Comparison of ENCODE assay signal across 39 cellular contexts in the genomic region with DNA sequence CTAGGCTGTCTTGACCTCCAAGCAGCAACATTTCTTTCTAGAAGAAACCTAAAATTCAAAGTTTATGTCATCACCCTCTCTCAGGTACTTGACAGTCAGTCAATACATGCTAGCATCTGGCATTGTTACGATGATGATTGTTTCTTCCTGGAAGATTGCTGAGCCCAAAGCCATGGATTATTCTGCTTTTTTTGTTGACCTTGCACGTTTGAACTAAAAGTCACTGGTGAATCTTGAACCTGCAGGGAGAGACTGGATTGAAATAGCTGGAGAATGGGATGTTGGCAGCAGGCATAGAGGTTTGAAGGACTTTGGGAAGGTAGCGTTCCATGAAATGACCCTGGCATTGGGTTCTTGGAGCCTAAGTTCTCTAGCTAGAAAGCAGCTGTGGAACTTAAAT. TPM values are rescaled to one million over a fixed set of nuclear protein-coding genes. Genes with fewer than 3 reads are reported as not detected.
"Had no signal": no experiment of that assay in that cellular context is flagged by ENCODE, and none has a peak within 500 bp of the region (broad histone marks: within the 10 kb centered on the region; RNA-seq: fewer than 3 reads in every experiment).

No MANE protein-coding gene starts in this region.

- H3K9me3 ChIP-seq: adrenal gland had no signal

- H3K9me3 Mint-ChIP-seq: activated naive CD4-positive, alpha-beta T cell treated with anti-CD3 and anti-CD28 coated beads for 36 hours; activated naive CD4-positive, alpha-beta T cell treated with anti-CD3 and anti-CD28 coated beads, Interleukin-2, amount 50 U/mL, for 24 hours; activated naive CD8-positive, alpha-beta T cell treated with anti-CD3 and anti-CD28 coated beads for 36 hours; activated T-cell treated with anti-CD3 and anti-CD28 coated beads, Interleukin-2, amount 50 U/mL, for 24 hours; activated T-cell treated with anti-CD3 and anti-CD28 coated beads, Interleukin-2, amount 50 U/mL, for 4 hours; activated T-helper 17 cell treated with anti-CD3 and anti-CD28 coated beads, Interleukin-2, amount 50 U/mL, for 72 hours; activated T-helper 2 cell treated with anti-CD3 and anti-CD28 coated beads, Interferon-gamma antibody, Interleukin-2, Interleukin-4, amounts not matched to agents 10 μg/mL and 5 μg/mL and 100 μg/mL, durations not matched to agents 14 hours and 24 hours and 36 hours had no signal

- H3K27ac ChIP-seq: adrenal gland, ascending aorta, body of pancreas, brain microvascular endothelial cell, breast epithelium, cardiac muscle cell had no signal

- H3K4me1 ChIP-seq: adrenal gland, ascending aorta, body of pancreas, breast epithelium had no signal

- H3K27ac Mint-ChIP-seq: activated naive CD4-positive, alpha-beta T cell treated with anti-CD3 and anti-CD28 coated beads for 36 hours; activated naive CD4-positive, alpha-beta T cell treated with anti-CD3 and anti-CD28 coated beads, Interleukin-2, amount 10 ng/mL, durations not matched to agents 7 days and 5 days; activated naive CD4-positive, alpha-beta T cell treated with anti-CD3 and anti-CD28 coated beads, Interleukin-2, amount 50 U/mL, for 24 hours; activated naive CD4-positive, alpha-beta T cell treated with anti-CD3 and anti-CD28 coated beads, Interleukin-2, amount 50 U/mL, for 72 hours; activated naive CD8-positive, alpha-beta T cell; activated naive CD8-positive, alpha-beta T cell treated with anti-CD3 and anti-CD28 coated beads for 36 hours; activated naive CD8-positive, alpha-beta T cell treated with anti-CD3 and anti-CD28 coated beads, Interleukin-2, amount 10 ng/mL, durations not matched to agents 7 days and 5 days; activated naive CD8-positive, alpha-beta T cell treated with anti-CD3 and anti-CD28 coated beads, Interleukin-2, amount 50 U/mL, for 24 hours; activated T-cell treated with anti-CD3 and anti-CD28 coated beads, Interleukin-2, amount 50 U/mL, for 24 hours; activated T-cell treated with anti-CD3 and anti-CD28 coated beads, Interleukin-2, amount 50 U/mL, for 72 hours; activated T-helper 1 cell treated with anti-CD3 and anti-CD28 coated beads, Interleukin-12 subunit alpha, Interleukin-12 subunit beta, Interleukin-2, Interleukin-4 antibody, amounts not matched to agents 30 ng/mL and 10 ng/mL and 1 ng/mL, durations not matched to agents 14 hours and 24 hours and 36 hours; activated T-helper 17 cell treated with anti-CD3 and anti-CD28 coated beads, Interleukin-2, amount 50 U/mL, for 72 hours; activated T-helper 2 cell treated with anti-CD3 and anti-CD28 coated beads, Interferon-gamma antibody, Interleukin-2, Interleukin-4, amounts not matched to agents 10 μg/mL and 5 μg/mL and 100 μg/mL, durations not matched to agents 14 hours and 24 hours and 36 hours; brain had no signal

- H3K4me1 Mint-ChIP-seq: activated naive CD4-positive, alpha-beta T cell treated with anti-CD3 and anti-CD28 coated beads, Interleukin-2, amount 10 ng/mL, durations not matched to agents 7 days and 5 days; activated naive CD4-positive, alpha-beta T cell treated with anti-CD3 and anti-CD28 coated beads, Interleukin-2, amount 50 U/mL, for 24 hours; activated naive CD8-positive, alpha-beta T cell treated with anti-CD3 and anti-CD28 coated beads for 36 hours; activated naive CD8-positive, alpha-beta T cell treated with anti-CD3 and anti-CD28 coated beads, Interleukin-2, amount 10 ng/mL, durations not matched to agents 7 days and 5 days; activated naive CD8-positive, alpha-beta T cell treated with anti-CD3 and anti-CD28 coated beads, Interleukin-2, amount 50 U/mL, for 24 hours; activated T-helper 17 cell treated with anti-CD3 and anti-CD28 coated beads, Interleukin-2, amount 50 U/mL, for 72 hours; central memory CD8-positive, alpha-beta T cell had no signal

- H3K4me3 ChIP-seq: adrenal gland, ascending aorta, body of pancreas, breast epithelium, cardiac muscle cell had no signal

- DNase-seq: activated effector memory CD4-positive, alpha-beta T cell treated with anti-CD3 and anti-CD28 coated beads, Interleukin-2, amount 50 U/mL, for 16 hours; activated effector memory CD4-positive, alpha-beta T cell treated with Interleukin-2 at 50 U/mL for 16 hours; activated gamma-delta T cell; activated gamma-delta T cell treated with Interleukin-2 at 50 U/mL for 16 hours; activated naive CD4-positive, alpha-beta T cell; activated naive CD4-positive, alpha-beta T cell treated with anti-CD3 and anti-CD28 coated beads for 36 hours; activated naive CD4-positive, alpha-beta T cell treated with anti-CD3 and anti-CD28 coated beads, Interleukin-2, amount 10 ng/mL, durations not matched to agents 7 days and 5 days; activated naive CD4-positive, alpha-beta T cell treated with anti-CD3 and anti-CD28 coated beads, Interleukin-2, amount 50 U/mL, for 16 hours; activated naive CD4-positive, alpha-beta T cell treated with Interleukin-2 at 50 U/mL for 16 hours; activated naive CD8-positive, alpha-beta T cell treated with anti-CD3 and anti-CD28 coated beads for 36 hours; activated naive CD8-positive, alpha-beta T cell treated with anti-CD3 and anti-CD28 coated beads, Interleukin-2, amount 10 ng/mL, durations not matched to agents 7 days and 5 days; activated naive CD8-positive, alpha-beta T cell treated with anti-CD3 and anti-CD28 coated beads, Interleukin-2, amount 50 U/mL, for 24 hours; activated T-cell treated with anti-CD3 and anti-CD28 coated beads, Interleukin-2, amount 50 U/mL, for 24 hours; activated T-cell treated with anti-CD3 and anti-CD28 coated beads, Interleukin-2, amount 50 U/mL, for 4 hours; activated T-cell treated with anti-CD3 and anti-CD28 coated beads, Interleukin-2, amount 50 U/mL, for 48 hours; activated T-cell treated with anti-CD3 and anti-CD28 coated beads, Interleukin-2, amount 50 U/mL, for 72 hours; adrenal gland; amniotic stem cell; amygdala; anterior cingulate cortex; aorta; body of pancreas; brain microvascular endothelial cell; caudate nucleus; central memory CD4-positive, alpha-beta T cell; cerebellar nuclear complex had no signal

- H3K27me3 Mint-ChIP-seq: activated naive CD4-positive, alpha-beta T cell treated with anti-CD3 and anti-CD28 coated beads, Interleukin-2, amount 10 ng/mL, durations not matched to agents 7 days and 5 days; activated naive CD8-positive, alpha-beta T cell treated with anti-CD3 and anti-CD28 coated beads, Interleukin-2, amount 10 ng/mL, durations not matched to agents 7 days and 5 days had no signal

- ATAC-seq: activated naive CD4-positive, alpha-beta T cell treated with anti-CD3 and anti-CD28 coated beads, Interleukin-2, amount 50 U/mL, for 72 hours; activated naive CD8-positive, alpha-beta T cell treated with anti-CD3 and anti-CD28 coated beads, Interleukin-2, amount 50 U/mL, for 24 hours; activated T-cell treated with anti-CD3 and anti-CD28 coated beads, Interleukin-2, amount 50 U/mL, for 4 hours; activated T-cell treated with anti-CD3 and anti-CD28 coated beads, Interleukin-2, amount 50 U/mL, for 72 hours; activated T-helper 17 cell treated with anti-CD3 and anti-CD28 coated beads, Interleukin-2, amount 50 U/mL, for 72 hours; body of pancreas had no signal

- FAIRE-seq: astrocyte, bronchial epithelial cell had no signal

- H3K36me3 Mint-ChIP-seq: activated naive CD4-positive, alpha-beta T cell treated with anti-CD3 and anti-CD28 coated beads, Interleukin-2, amount 10 ng/mL, durations not matched to agents 7 days and 5 days; activated naive CD4-positive, alpha-beta T cell treated with anti-CD3 and anti-CD28 coated beads, Interleukin-2, amount 50 U/mL, for 24 hours; activated naive CD4-positive, alpha-beta T cell treated with anti-CD3 and anti-CD28 coated beads, Interleukin-2, amount 50 U/mL, for 72 hours; activated naive CD8-positive, alpha-beta T cell; activated naive CD8-positive, alpha-beta T cell treated with anti-CD3 and anti-CD28 coated beads for 36 hours; activated naive CD8-positive, alpha-beta T cell treated with anti-CD3 and anti-CD28 coated beads, Interleukin-2, amount 10 ng/mL, durations not matched to agents 7 days and 5 days; brain had no signal

- H3K4me3 Mint-ChIP-seq: activated naive CD4-positive, alpha-beta T cell treated with anti-CD3 and anti-CD28 coated beads for 36 hours; activated naive CD4-positive, alpha-beta T cell treated with anti-CD3 and anti-CD28 coated beads, Interleukin-2, amount 10 ng/mL, durations not matched to agents 7 days and 5 days; activated naive CD4-positive, alpha-beta T cell treated with anti-CD3 and anti-CD28 coated beads, Interleukin-2, amount 50 U/mL, for 24 hours; activated naive CD8-positive, alpha-beta T cell; activated naive CD8-positive, alpha-beta T cell treated with anti-CD3 and anti-CD28 coated beads for 36 hours; activated naive CD8-positive, alpha-beta T cell treated with anti-CD3 and anti-CD28 coated beads, Interleukin-2, amount 10 ng/mL, durations not matched to agents 7 days and 5 days; activated naive CD8-positive, alpha-beta T cell treated with anti-CD3 and anti-CD28 coated beads, Interleukin-2, amount 50 U/mL, for 24 hours; activated T-cell treated with anti-CD3 and anti-CD28 coated beads, Interleukin-2, amount 50 U/mL, for 24 hours; activated T-cell treated with anti-CD3 and anti-CD28 coated beads, Interleukin-2, amount 50 U/mL, for 4 hours; activated T-cell treated with anti-CD3 and anti-CD28 coated beads, Interleukin-2, amount 50 U/mL, for 72 hours; activated T-helper 1 cell treated with anti-CD3 and anti-CD28 coated beads, Interleukin-12 subunit alpha, Interleukin-12 subunit beta, Interleukin-2, Interleukin-4 antibody, amounts not matched to agents 30 ng/mL and 10 ng/mL and 1 ng/mL, durations not matched to agents 14 hours and 24 hours and 36 hours; activated T-helper 17 cell treated with anti-CD3 and anti-CD28 coated beads, Interleukin-2, amount 50 U/mL, for 72 hours; brain; central memory CD8-positive, alpha-beta T cell had no signal

- H3K36me3 ChIP-seq: adrenal gland, ascending aorta, brain microvascular endothelial cell, breast epithelium, cardiac muscle cell had no signal

- H3K27me3 ChIP-seq: adrenal gland, ascending aorta, body of pancreas, brain microvascular endothelial cell, breast epithelium, cardiac muscle cell had no signal

RNA-seq across cellular contexts. Expression of a gene that starts 42.9 kb away (rescaled TPM):
- total RNA-seq: activated naive CD4-positive, alpha-beta T cell treated with anti-CD3 and anti-CD28 coated beads for 36 hours; activated naive CD8-positive, alpha-beta T cell treated with anti-CD3 and anti-CD28 coated beads for 36 hours; activated naive CD8-positive, alpha-beta T cell treated with anti-CD3 and anti-CD28 coated beads, Interleukin-2, amount 10 ng/mL, durations not matched to agents 7 days and 5 days; activated T-helper 2 cell treated with anti-CD3 and anti-CD28 coated beads, Interferon-gamma antibody, Interleukin-2, Interleukin-4, amounts not matched to agents 10 μg/mL and 5 μg/mL and 100 μg/mL, durations not matched to agents 14 hours and 24 hours and 36 hours had no signal
- polyA plus RNA-seq: cardiac muscle cell had no signal
